Comparison of ENCODE assay signal across 8 cellular contexts in the genomic region with DNA sequence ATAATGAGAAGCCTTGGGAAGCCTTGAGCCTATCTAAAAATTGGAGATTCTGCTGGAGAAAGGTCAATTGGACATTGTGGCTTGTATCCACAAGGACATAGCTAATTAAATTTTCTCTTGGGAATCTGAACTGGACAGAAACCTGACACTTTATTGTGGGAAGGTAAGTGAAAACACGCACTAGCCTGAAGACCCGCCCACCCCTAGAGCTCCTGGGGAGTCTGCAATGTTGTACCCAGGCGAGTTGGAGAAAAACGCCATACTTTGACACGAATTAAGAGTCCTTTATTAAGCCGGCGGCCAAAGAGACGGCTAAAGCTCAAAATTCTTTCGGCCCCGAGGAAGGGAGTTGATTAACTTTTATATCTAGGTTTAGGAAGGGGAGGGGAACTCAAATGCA. TPM values are rescaled to one million over a fixed set of nuclear protein-coding genes. Genes with fewer than 3 reads are reported as not detected.
A peak's percentile ranks its signal among the peaks of the same experiment; 100 is the strongest.
DNase-seq lines count a peak whose midpoint lies in the region; ATAC-seq and TF ChIP-seq lines count a peak whose summit lies in the region.

No MANE protein-coding gene starts in this region.

- DNase-seq in CD8-positive, alpha-beta T cell, result no peak
- DNase-seq in chondrocyte (ENCODE audit: low spot score) (no peak), D341Med (ENCODE audit: low spot score) (no peak), substantia nigra (lab: John Stamatoyannopoulos, UW) (no peak), NCI-H1048 (lab: John Stamatoyannopoulos, UW) (no peak), Ammon's horn (ENCODE audit: low spot score) (no peak)

- no peak overlapping the region for H3K27ac ChIP-seq in CD8-positive, alpha-beta T cell (ENCODE audit: low read depth, low read length)
- H3K27ac ChIP-seq in KMS-11 (no peak overlapping the region), substantia nigra (ENCODE audit: low read depth, low read length, poor library complexity, severe bottlenecking) (no peak overlapping the region)

- no peaks in the 10 kb centered on the region for H3K27me3 Mint-ChIP-seq in CD8-positive, alpha-beta T cell (ENCODE audit: low read depth)
- H3K27me3 Mint-ChIP-seq in chondrocyte (ENCODE audit: low read depth) (no peaks in the 10 kb centered on the region), nephron (ENCODE audit: low read depth) (peaks cover 3% of the 10 kb centered on the region)

- H3K4me1 ChIP-seq in CD8-positive, alpha-beta T cell (ENCODE audit: insufficient read depth, low read length), result peaks cover 7% of the 10 kb centered on the region
- H3K4me1 ChIP-seq in KMS-11 (ENCODE audit: low read depth, poor library complexity, severe bottlenecking), result no peaks in the 10 kb centered on the region

- no peaks in the 10 kb centered on the region for H3K27me3 ChIP-seq in CD8-positive, alpha-beta T cell (ENCODE audit: insufficient read depth, low read length)
- H3K27me3 ChIP-seq in KMS-11 (ENCODE audit: insufficient read depth, low read depth), result no peaks in the 10 kb centered on the region

- TF ChIP-seq CTCF in CD8-positive, alpha-beta T cell (IDR thresholded peaks at IDR 0.05), result no peak
- TF ChIP-seq CTCF in KMS-11 (conservative IDR thresholded peaks at IDR 0.05; ENCODE audit: low read depth, low read length) (no peak), chondrocyte (IDR thresholded peaks at IDR 0.05) (no peak), nephron (IDR thresholded peaks at IDR 0.05; ENCODE audit: unreplicated experiment in 3 of 3) (no peak)

- peak overlapping the region; percentile 75; the same call in 1 of the 2 replicates for H2AFZ ChIP-seq in KMS-11 (ENCODE audit: low read depth)

- peaks cover 32% of the 10 kb centered on the region for H3K4me1 Mint-ChIP-seq in CD8-positive, alpha-beta T cell (ENCODE audit: low read depth)
- peaks cover 25% of the 10 kb centered on the region for H3K4me1 Mint-ChIP-seq in chondrocyte (ENCODE audit: low read depth)
- H3K4me1 Mint-ChIP-seq in nephron, result peaks cover 13% of the 10 kb centered on the region

- ATAC-seq in CD8-positive, alpha-beta T cell, result no peak

- no peak overlapping the region for H3K4me3 ChIP-seq in CD8-positive, alpha-beta T cell (ENCODE audit: low read depth, low read length)
- no peak overlapping the region for H3K4me3 ChIP-seq in KMS-11 (IDR thresholded peaks at IDR 0.05; ENCODE audit: insufficient read depth, low read depth, low read length)

- H3K9me3 ChIP-seq in CD8-positive, alpha-beta T cell (ENCODE audit: low read length), result no peaks in the 10 kb centered on the region

- POLR2A ChIA-PET in CD8-positive, alpha-beta T cell (lab: Charles Lee), result no interaction called here

- CTCF ChIA-PET in CD8-positive, alpha-beta T cell (lab: Charles Lee), result interaction anchor here (1.7 kb wide), 1 partner anchor 184 kb away, joined by 4 read pairs; no protein-coding TSS in a partner anchor

- H3K9me3 Mint-ChIP-seq in CD8-positive, alpha-beta T cell, result peaks cover 14% of the 10 kb centered on the region
- H3K9me3 Mint-ChIP-seq in chondrocyte (ENCODE audit: low read depth), result peaks cover 30% of the 10 kb centered on the region
- H3K9me3 Mint-ChIP-seq in nephron, result peaks cover 26% of the 10 kb centered on the region

- H3K4me3 Mint-ChIP-seq in CD8-positive, alpha-beta T cell, result peak overlapping the region; percentile 94
- H3K4me3 Mint-ChIP-seq in chondrocyte (ENCODE audit: unreplicated experiment) (peak overlapping the region; percentile 95), nephron (peak overlapping the region; percentile 94 to 97 (median 94))

- H3K4me2 ChIP-seq in KMS-11, result peak overlapping the region; percentile 54; the same call in 1 of the 2 replicates

- no peaks in the 10 kb centered on the region for H4K20me1 ChIP-seq in KMS-11 (ENCODE audit: insufficient read depth)

- no peak overlapping the region for H3K9ac ChIP-seq in KMS-11

- H3K36me3 Mint-ChIP-seq in CD8-positive, alpha-beta T cell, result peaks cover 24% of the 10 kb centered on the region
- H3K36me3 Mint-ChIP-seq in chondrocyte (ENCODE audit: low read depth) (peaks cover 21% of the 10 kb centered on the region), nephron (ENCODE audit: low read depth) (peaks cover 38% of the 10 kb centered on the region)

- no peaks in the 10 kb centered on the region for H3K79me2 ChIP-seq in KMS-11 (ENCODE audit: insufficient read depth, low read depth)

- intact Hi-C loops in CD8-positive, alpha-beta T cell (cut with DNase I, micrococcal nuclease), result loop anchor here (2.0 kb wide), 2 partner anchors 13 to 183 kb away; no protein-coding TSS in a partner anchor

- no peaks in the 10 kb centered on the region for H3K36me3 ChIP-seq in CD8-positive, alpha-beta T cell (ENCODE audit: insufficient read depth, low read length)
- H3K36me3 ChIP-seq in KMS-11 (ENCODE audit: insufficient read depth), result no peaks in the 10 kb centered on the region

- H3K27ac Mint-ChIP-seq in CD8-positive, alpha-beta T cell, result no peak overlapping the region
- no peak overlapping the region for H3K27ac Mint-ChIP-seq in chondrocyte (ENCODE audit: unreplicated experiment)
- H3K27ac Mint-ChIP-seq in nephron, result peak overlapping the region; percentile 74 to 86 (median 82)

RNA-seq across cellular contexts. Expression of gene ZNF892, which starts 1.2 kb away (rescaled TPM):
- total RNA-seq in CD8-positive, alpha-beta T cell, result under 1 TPM; 0.71 to 0.78 TPM
- total RNA-seq in chondrocyte, result 4.7 to 6.0 TPM (median 4.8 TPM) in 3 replicates

RNA-seq across cellular contexts. Expression of gene ZNF2, which starts 40.5 kb away (rescaled TPM):
- total RNA-seq in CD8-positive, alpha-beta T cell, result under 1 TPM; 0.25 to 0.27 TPM
- total RNA-seq in chondrocyte, result 4.5 to 8.0 TPM (median 5.0 TPM) in 3 replicates

RNA-seq across cellular contexts. Expression of gene ZNF514, which starts 46.4 kb away (rescaled TPM):
- 10 to 100 TPM in 1 of 2 experiments, 1 to 10 TPM in 1; 9.7 to 10.2 TPM for total RNA-seq in CD8-positive, alpha-beta T cell
- total RNA-seq in chondrocyte, result 12.1 to 16.3 TPM (median 14.3 TPM) in 3 replicates

Comparison
In these comparisons a context has a peak if more than half of its experiments do, and no peak if none do; other contexts are left out.
1. H3K27ac Mint-ChIP-seq: peak in nephron (3 of 3); none in CD8-positive, alpha-beta T cell (single experiment) and chondrocyte (single experiment).
2. Peak in every context shown above with its lines, with median percentiles within 50 percentile points of each other: H3K4me3 Mint-ChIP-seq.